25 cellular contexts compared by ENCODE assay signal in genomic region chr6:88835210-88835609, GRCh38.
"Had no signal": no experiment of that assay in that cellular context is flagged by ENCODE, and none has a peak within 500 bp of the region (broad histone marks: within the 10 kb centered on the region; RNA-seq: fewer than 3 reads in every experiment).

No MANE protein-coding gene starts in this region.

- H3K4me3 ChIP-seq: colonic mucosa, coronary artery, dorsolateral prefrontal cortex, esophagus muscularis mucosa, esophagus squamous epithelium, gastrocnemius medialis, gastroesophageal sphincter, heart left ventricle, heart right ventricle had no signal

- H3K9me3 ChIP-seq: colonic mucosa, esophagus muscularis mucosa, gastrocnemius medialis, gastroesophageal sphincter had no signal

- H3K36me3 ChIP-seq: colonic mucosa, esophagus muscularis mucosa, gastrocnemius medialis, gastroesophageal sphincter, heart left ventricle had no signal

- DNase-seq: colonic mucosa; cortex of kidney; dermis blood vessel endothelial cell; dorsolateral prefrontal cortex; effector CD4-positive, alpha-beta T cell; effector CD8-positive, alpha-beta T cell; effector memory CD4-positive, alpha-beta T cell; effector memory CD8-positive, alpha-beta T cell; endodermal cell; erythroblast; esophagus squamous epithelium; foreskin fibroblast; foreskin keratinocyte; foreskin melanocyte; gastrocnemius medialis; glutamatergic neuron; head of caudate nucleus; heart left ventricle; heart right ventricle had no signal

- FAIRE-seq: endothelial cell of umbilical vein had no signal

- H3K4me1 ChIP-seq: colonic mucosa, esophagus squamous epithelium, foreskin keratinocyte, gastrocnemius medialis had no signal

- H3K27ac ChIP-seq: colonic mucosa, coronary artery, dorsolateral prefrontal cortex, epithelial cell of prostate, esophagus muscularis mucosa, esophagus squamous epithelium, foreskin keratinocyte, gastrocnemius medialis, gastroesophageal sphincter, heart left ventricle, heart right ventricle had no signal

- ATAC-seq: effector memory CD8-positive, alpha-beta T cell; esophagus mucosa; foreskin keratinocyte; gastrocnemius medialis; gastroesophageal sphincter; heart left ventricle; heart right ventricle had no signal

- H3K27me3 ChIP-seq: colonic mucosa, dorsolateral prefrontal cortex, esophagus muscularis mucosa, esophagus squamous epithelium, foreskin keratinocyte, gastrocnemius medialis, gastroesophageal sphincter, heart left ventricle, heart right ventricle had no signal
